8 cellular contexts compared by ENCODE assay signal in the genomic region with DNA sequence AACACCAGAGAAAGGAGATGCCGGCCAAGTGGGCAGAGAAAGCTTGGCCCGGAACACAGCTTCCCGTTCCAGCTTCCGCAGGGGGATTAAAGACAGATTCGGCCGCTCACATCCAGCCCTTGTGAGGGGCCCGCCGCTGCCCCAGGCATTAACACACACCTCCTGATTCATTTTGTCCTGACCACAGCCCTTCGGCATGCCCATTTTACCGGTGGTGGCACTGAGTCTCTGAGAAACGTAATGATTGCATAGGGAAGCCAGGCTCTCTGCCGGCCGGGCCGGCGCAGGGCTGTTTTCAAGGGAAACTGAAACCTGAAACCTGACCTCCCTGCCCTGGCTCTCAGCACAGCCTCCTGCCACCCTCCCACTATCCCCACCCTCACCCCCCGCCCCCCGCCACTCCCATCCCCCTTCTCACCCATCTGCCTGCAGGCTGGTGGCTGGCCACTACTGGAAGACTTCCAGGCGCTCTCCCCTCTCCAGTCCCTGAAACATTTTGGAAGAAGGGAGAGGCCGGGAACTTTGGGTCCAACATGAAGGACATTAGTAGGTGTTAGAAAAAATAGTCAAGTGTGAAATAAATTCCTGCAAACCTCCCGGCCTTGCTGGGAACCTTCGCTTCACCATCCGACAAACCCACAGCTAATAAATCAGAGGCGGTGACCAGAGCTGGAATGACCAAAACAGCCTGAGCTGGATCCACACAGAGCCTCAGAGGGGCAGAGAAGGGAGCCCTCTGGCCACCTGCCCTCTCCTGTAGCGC.
A peak's percentile ranks its signal among the peaks of the same experiment; 100 is the strongest.
DNase-seq lines count a peak whose midpoint lies in the region; ATAC-seq, FAIRE-seq and TF ChIP-seq lines count a peak whose summit lies in the region.

No MANE protein-coding gene starts in this region.

- peaks cover 3% of the 10 kb centered on the region for H3K4me1 ChIP-seq in RWPE2 (ENCODE audit: insufficient read depth, poor library complexity, severe bottlenecking)

- no peaks in the 10 kb centered on the region for H3K9me3 ChIP-seq in RWPE2 (ENCODE audit: severe bottlenecking)

- no peak for FAIRE-seq in H54 (lab: Jason Lieb, UNC)

- TF ChIP-seq CTCF in RWPE2 (IDR thresholded peaks at IDR 0.05; ENCODE audit: poor library complexity, severe bottlenecking): no peak
- TF ChIP-seq CTCF in foreskin fibroblast (IDR thresholded peaks at IDR 0.05; ENCODE audit: low read depth, low read length): no peak
- TF ChIP-seq CTCF in progenitor cell of endocrine pancreas (IDR thresholded peaks at IDR 0.05; ENCODE audit: unreplicated experiment): no peak
- TF ChIP-seq CTCF in endothelial cell (IDR thresholded peaks at IDR 0.05; ENCODE audit: unreplicated experiment): no peak

- H3K4me3 ChIP-seq in RWPE2 (ENCODE audit: severe bottlenecking) (no peak overlapping the region), foreskin fibroblast (ENCODE audit: low read depth in 1 of 2, low read length in 2 of 2) (peak overlapping the region; percentile 17 to 38)

- TF ChIP-seq POLR2A in H54 (IDR thresholded peaks at IDR 0.05; ENCODE audit: low read depth, low read length): no peak

- H3K4me3 Mint-ChIP-seq in progenitor cell of endocrine pancreas (ENCODE audit: low read depth): no peak overlapping the region
- H3K4me3 Mint-ChIP-seq in endothelial cell (ENCODE audit: unreplicated experiment): no peak overlapping the region

- intact Hi-C loops in posterior vena cava (cut with DNase I): no loop called here

- peaks cover 10% of the 10 kb centered on the region for H3K27me3 Mint-ChIP-seq in progenitor cell of endocrine pancreas
- H3K27me3 Mint-ChIP-seq in endothelial cell (ENCODE audit: unreplicated experiment): peaks cover 8% of the 10 kb centered on the region

- ATAC-seq in RWPE2 (ENCODE audit: low read depth): peak; percentile 74

- H3K27ac Mint-ChIP-seq in progenitor cell of endocrine pancreas (peak overlapping the region; percentile 45), endothelial cell (ENCODE audit: unreplicated experiment) (no peak overlapping the region)

- H3K36me3 Mint-ChIP-seq in progenitor cell of endocrine pancreas (ENCODE audit: insufficient read depth) (no peaks in the 10 kb centered on the region), endothelial cell (ENCODE audit: low read depth, unreplicated experiment) (no peaks in the 10 kb centered on the region)

- H3K4me1 Mint-ChIP-seq in progenitor cell of endocrine pancreas (ENCODE audit: low read depth): peaks cover 8% of the 10 kb centered on the region
- H3K4me1 Mint-ChIP-seq in endothelial cell (ENCODE audit: unreplicated experiment): no peaks in the 10 kb centered on the region

- DNase-seq in A172 (ENCODE audit: low spot score): peak; percentile 81
- peak; percentile 61 for DNase-seq in H54 (ENCODE audit: insufficient read length, low spot score)
- DNase-seq in RWPE2 (ENCODE audit: low spot score): no peak
- peak in 1 of 2 donors; percentile 62 for DNase-seq in foreskin fibroblast
- DNase-seq in progenitor cell of endocrine pancreas (ENCODE audit: low spot score, unreplicated experiment): no peak
- DNase-seq in endothelial cell (ENCODE audit: low spot score): no peak
- DNase-seq in posterior vena cava (ENCODE audit: low spot score): no peak
- no peak for DNase-seq in activated naive CD4-positive, alpha-beta T cell (lab: John Stamatoyannopoulos, UW)

- H3K36me3 ChIP-seq in RWPE2 (ENCODE audit: low read depth): no peaks in the 10 kb centered on the region

- H3K27ac ChIP-seq in RWPE2 (ENCODE audit: poor library complexity, severe bottlenecking): no peak overlapping the region

- H3K9me3 Mint-ChIP-seq in progenitor cell of endocrine pancreas (ENCODE audit: low read depth): no peaks in the 10 kb centered on the region
- H3K9me3 Mint-ChIP-seq in endothelial cell (ENCODE audit: unreplicated experiment): no peaks in the 10 kb centered on the region

- H3K27me3 ChIP-seq in RWPE2 (ENCODE audit: insufficient read depth, poor library complexity, severe bottlenecking): no peaks in the 10 kb centered on the region

Comparison
In these comparisons a context has a peak if more than half of its experiments do, and no peak if none do; other contexts are left out.
1. DNase-seq: peak in A172 (single experiment) and H54 (single experiment); none in RWPE2 (single experiment), progenitor cell of endocrine pancreas (single experiment), endothelial cell (single experiment), posterior vena cava (single experiment) and activated naive CD4-positive, alpha-beta T cell (0 of 4).